Comparison of ENCODE assay signal across 9 cellular contexts in the genomic region with DNA sequence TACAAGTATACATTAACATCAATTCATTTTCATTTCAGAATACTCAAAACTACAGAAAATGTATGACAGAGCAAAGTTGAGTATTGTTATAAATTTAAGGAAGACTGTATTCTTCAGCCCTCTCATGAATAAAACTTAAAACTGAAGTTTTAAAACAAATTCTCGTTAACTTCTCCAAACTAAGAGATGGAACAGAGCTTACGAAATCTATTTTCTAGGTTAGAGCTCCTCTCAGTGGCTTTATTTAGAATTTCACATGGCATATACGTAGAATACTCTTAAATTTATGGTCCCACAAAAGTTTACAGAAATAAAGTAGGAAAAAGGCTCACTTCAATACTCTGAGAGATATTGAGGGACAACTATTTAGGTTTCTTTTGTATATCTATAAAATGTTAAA.
DNase-seq lines count a peak whose midpoint lies in the region; ATAC-seq, FAIRE-seq and TF ChIP-seq lines count a peak whose summit lies in the region.
"Had no signal": no experiment of that assay in that cellular context is flagged by ENCODE, and none has a peak within 500 bp of the region (broad histone marks: within the 10 kb centered on the region; RNA-seq: fewer than 3 reads in every experiment).

No MANE protein-coding gene starts in this region.

- H3K36me3 ChIP-seq in bronchial epithelial cell (ENCODE audit: control insufficient read depth, insufficient read depth, low read length) = no peaks in the 10 kb centered on the region
- H3K36me3 ChIP-seq: SJCRH30 had no signal

- CTCF ChIA-PET in GM10248 (lab: Yijun Ruan, JAX) = interaction anchor here (1.0 to 2.1 kb wide), 6 partner anchors 8 to 858 kb away, joined by 3 to 10 read pairs (median 6); no protein-coding TSS in a partner anchor

- ATAC-seq in HG02623 (IDR thresholded peaks at IDR 0.05; ENCODE audit: unreplicated experiment) (peak; percentile 57), GM19467 (IDR thresholded peaks at IDR 0.05; ENCODE audit: unreplicated experiment) (no peak)

- FAIRE-seq in bronchial epithelial cell (lab: Jason Lieb, UNC) = no peak

- POLR2A ChIA-PET in GM10248 (lab: Yijun Ruan, JAX) = no interaction called here

- H3K27me3 ChIP-seq in bronchial epithelial cell (ENCODE audit: control insufficient read depth, insufficient read depth, low read length) = no peaks in the 10 kb centered on the region
- H3K27me3 ChIP-seq: SJCRH30 had no signal

- TF ChIP-seq CTCF in GM10248 (IDR thresholded peaks at IDR 0.05; ENCODE audit: control extremely low read depth, extremely low read depth, low read depth, missing control alignments) (peak; percentile 52), bronchial epithelial cell (IDR thresholded peaks at IDR 0.05; ENCODE audit: insufficient read depth, low read length, severe bottlenecking) (peak; percentile 24)

- DNase-seq in GM10248 (ENCODE audit: extremely low spot score) (no peak), NCI-H2171 treated with DMSO at 0.1 percent for 48 hours (lab: John Stamatoyannopoulos, UW) (peak; percentile 67), bronchial epithelial cell (ENCODE audit: low read depth) (peak; percentile 47), myocyte (ENCODE audit: low read depth) (peak; percentile 39), mesenteric fat pad (ENCODE audit: low spot score) (no peak)
- DNase-seq in stimulated activated CD4-positive, alpha-beta T cell treated with anti-CD3 and anti-CD28 coated beads, Interleukin-1b, Interleukin-23, amount 100 ng/mL, for 48 hours = no peak

- no peak overlapping the region for H3K4me3 ChIP-seq in bronchial epithelial cell (ENCODE audit: low read depth, low read length)
- H3K4me3 ChIP-seq: SJCRH30 had no signal

Comparison
In these comparisons a context has a peak if more than half of its experiments do, and no peak if none do; other contexts are left out.
1. DNase-seq: peak in NCI-H2171 treated with DMSO at 0.1 percent for 48 hours (single experiment), bronchial epithelial cell (single experiment) and myocyte (single experiment); none in GM10248 (single experiment), stimulated activated CD4-positive, alpha-beta T cell treated with anti-CD3 and anti-CD28 coated beads, Interleukin-1b, Interleukin-23, amount 100 ng/mL, for 48 hours (single experiment) and mesenteric fat pad (single experiment).